24 cellular contexts compared by ENCODE assay signal in genomic region chr20:34951252-34951651, GRCh38. TPM values are rescaled to one million over a fixed set of nuclear protein-coding genes. Genes with fewer than 3 reads are reported as not detected.
DNase-seq lines count a peak whose midpoint lies in the region; ATAC-seq, FAIRE-seq and TF ChIP-seq lines count a peak whose summit lies in the region.
"Had no signal": no experiment of that assay in that cellular context is flagged by ENCODE, and none has a peak within 500 bp of the region (broad histone marks: within the 10 kb centered on the region; RNA-seq: fewer than 3 reads in every experiment).

No MANE protein-coding gene starts in this region.

- H4K20me1 ChIP-seq in GM23338 (replicated peaks; ENCODE audit: insufficient read depth) (no peaks in the 10 kb centered on the region; the same call in 1 of the 2 replicates), GM12878 (ENCODE audit: control insufficient read depth, insufficient read depth) (no peaks in the 10 kb centered on the region)

- TF ChIP-seq CTCF in GM23338 (conservative IDR thresholded peaks at IDR 0.05; ENCODE audit: low read depth in 2 of 2) (no peak), GM12878 (IDR thresholded peaks at IDR 0.05 in 2 of 3, conservative IDR thresholded peaks at IDR 0.05 in 1 of 3; ENCODE audit: control insufficient read depth in 2 of 3, extremely low read depth in 1 of 3, insufficient read depth in 1 of 3, low read depth in 3 of 3, low read length in 3 of 3) (no peak), esophagus muscularis mucosa (IDR thresholded peaks at IDR 0.05) (no peak)

- RAD21 ChIA-PET in GM12878 (lab: Charles Lee; ENCODE audit: unreplicated experiment), result interaction anchor here (1.3 to 2.4 kb wide), 2 partner anchors 75 to 77 kb away, joined by 4 to 6 read pairs; partner anchors contain the start of gene ACSS2

- H3K27ac ChIP-seq in GM23338 (ENCODE audit: low read depth) (0 out of 2 replicates have a peak overlapping the region, but pooled peaks have one; percentile 33), GM12878 (ENCODE audit: control insufficient read depth, insufficient read depth) (no peak overlapping the region), mucosa of rectum (ENCODE audit: low read depth in 2 of 2, low read length in 2 of 2) (peak overlapping the region; percentile 19 to 63), esophagus muscularis mucosa (replicated peaks in 1 of 4) (no peak overlapping the region), caudate nucleus (ENCODE audit: low read depth, low read length) (no peak overlapping the region)
- H3K27ac ChIP-seq: ascending aorta, C4-2B, sigmoid colon, uterus, VCaP had no signal

- 75% methylated on average over 2 of the region's 2 CpGs for WGBS in GM12878 (ENCODE audit: insufficient coverage, insufficient replicate concordance, low lambda C conversion rate, missing lambda C conversion rate)
- WGBS in esophagus muscularis mucosa, result 93% methylated on average over 2 of the region's 2 CpGs

- H3K79me2 ChIP-seq in GM23338 (replicated peaks; ENCODE audit: insufficient read depth) (no peaks in the 10 kb centered on the region), GM12878 (ENCODE audit: control insufficient read depth, insufficient read depth, low read length) (0 out of 2 replicates have a peak, but pooled peaks cover 2% of the 10 kb centered on the region)

- H3K9ac ChIP-seq in GM12878 (ENCODE audit: control insufficient read depth, insufficient read depth, low read length) (no peak overlapping the region), mucosa of rectum (ENCODE audit: low read depth in 1 of 2, low read length in 2 of 2) (no peak overlapping the region)
- H3K9ac ChIP-seq: SK-N-SH had no signal

- SMC1A ChIA-PET in GM12878 (lab: Charles Lee; ENCODE audit: uncharacterized antibody, unreplicated experiment), result interaction anchor here (0.6 to 1.4 kb wide), 5 partner anchors 19 to 132 kb away, joined by 3 to 7 read pairs (median 3); partner anchors contain the start of gene ACSS2

- no peak for TF ChIP-seq EP300 in GM12878 (IDR thresholded peaks at IDR 0.05; ENCODE audit: borderline replicate concordance in 1 of 2, control insufficient read depth in 1 of 2, low read depth in 2 of 2, low read length in 2 of 2)
- no peak for TF ChIP-seq EP300 in esophagus muscularis mucosa (IDR thresholded peaks at IDR 0.05)

- TF ChIP-seq POLR2A in GM12878 (IDR thresholded peaks at IDR 0.05; ENCODE audit: low read depth, low read length), result no peak
- TF ChIP-seq POLR2A in esophagus muscularis mucosa (IDR thresholded peaks at IDR 0.05; ENCODE audit: low read depth), result no peak

- peaks cover 24% of the 10 kb centered on the region for H3K4me1 ChIP-seq in GM23338 (ENCODE audit: insufficient read depth)
- peaks cover 8% of the 10 kb centered on the region for H3K4me1 ChIP-seq in GM12878 (ENCODE audit: control insufficient read depth, insufficient read depth, low read length)
- H3K4me1 ChIP-seq in mucosa of rectum (ENCODE audit: control insufficient read depth in 2 of 2, insufficient read depth in 2 of 2, low read length in 2 of 2), result peaks cover 13 to 19% of the 10 kb centered on the region in 2 donors
- peaks cover 12 to 21% (median 17%) of the 10 kb centered on the region in 4 donors for H3K4me1 ChIP-seq in esophagus muscularis mucosa
- H3K4me1 ChIP-seq: uterus had no signal

- H3K9me3 Mint-ChIP-seq in GM23338, result peaks cover 4% of the 10 kb centered on the region; the same call in 2 of the 3 replicates
- H3K9me3 Mint-ChIP-seq: activated CD4-positive, alpha-beta T cell treated with anti-CD3 and anti-CD28 coated beads, Interleukin-2, amount 10 ng/mL, durations not matched to agents 7 days and 5 days; activated naive CD4-positive, alpha-beta T cell treated with anti-CD3 and anti-CD28 coated beads, Interleukin-2, amount 50 U/mL, for 24 hours; mesothelial cell of epicardium; natural killer cell had no signal

- no peak overlapping the region for H3K4me2 ChIP-seq in GM23338
- H3K4me2 ChIP-seq in GM12878 (ENCODE audit: control insufficient read depth, insufficient read depth), result peak overlapping the region; percentile 44; the same call in 1 of the 2 replicates
- H3K4me2 ChIP-seq: SK-N-SH had no signal

- DNase-seq in GM23338 (ENCODE audit: low spot score) (no peak), NCI-H2081 treated with DMSO at 0.1 percent for 48 hours (lab: John Stamatoyannopoulos, UW) (peak; percentile 17), GM12878 (ENCODE audit: low read depth, low spot score) (no peak), esophagus muscularis mucosa (ENCODE audit: extremely low spot score) (no peak), caudate nucleus (lab: John Stamatoyannopoulos, UW) (no peak), left lobe of liver (ENCODE audit: low spot score) (no peak)
- DNase-seq: activated CD4-positive, alpha-beta T cell treated with anti-CD3 and anti-CD28 coated beads, Interleukin-2, amount 10 ng/mL, durations not matched to agents 7 days and 5 days; activated CD8-positive, alpha-beta memory T cell treated with anti-CD3 and anti-CD28 coated beads, Interleukin-2, amount 10 ng/mL, durations not matched to agents 7 days and 5 days; cerebellar nuclear complex; erythroblast; HCEC 1CT; left colon; MG63; natural killer cell; sigmoid colon; SK-N-SH; uterus had no signal

- peaks cover 28% of the 10 kb centered on the region for H3K4me1 Mint-ChIP-seq in GM23338

- FAIRE-seq in GM12878 (lab: Jason Lieb, UNC), result no peak

- H3K27me3 Mint-ChIP-seq in GM23338 (ENCODE audit: insufficient read depth, low read depth, poor library complexity), result peaks cover 13% of the 10 kb centered on the region
- H3K27me3 Mint-ChIP-seq: activated CD4-positive, alpha-beta T cell treated with anti-CD3 and anti-CD28 coated beads, Interleukin-2, amount 10 ng/mL, durations not matched to agents 7 days and 5 days; activated CD8-positive, alpha-beta memory T cell treated with anti-CD3 and anti-CD28 coated beads, Interleukin-2, amount 10 ng/mL, durations not matched to agents 7 days and 5 days; activated naive CD4-positive, alpha-beta T cell treated with anti-CD3 and anti-CD28 coated beads, Interleukin-2, amount 50 U/mL, for 24 hours had no signal

- H3K36me3 Mint-ChIP-seq in GM23338 (ENCODE audit: low read depth), result 0 out of 3 replicates have a peak, but pooled peaks cover 3% of the 10 kb centered on the region
- H3K36me3 Mint-ChIP-seq: natural killer cell had no signal

- no peaks in the 10 kb centered on the region for H3K27me3 ChIP-seq in GM23338 (ENCODE audit: insufficient read depth)
- H3K27me3 ChIP-seq in GM12878 (replicated peaks in 1 of 2; ENCODE audit: control insufficient read depth in 2 of 2, insufficient read depth in 2 of 2, low read length in 1 of 2), result no peaks in the 10 kb centered on the region
- no peaks in the 10 kb centered on the region for H3K27me3 ChIP-seq in mucosa of rectum (ENCODE audit: control insufficient read depth in 2 of 2, insufficient read depth in 2 of 2, low read length in 2 of 2)
- H3K27me3 ChIP-seq in esophagus muscularis mucosa, result no peaks in the 10 kb centered on the region
- H3K27me3 ChIP-seq: ascending aorta, MG63, sigmoid colon, uterus had no signal

- no TSS peak for BruUV-seq in GM12878 (replicated peaks; lab: Mats Ljungman, UMichigan)

- POLR2A ChIA-PET in GM12878 (lab: Charles Lee), result interaction anchor here (2.0 kb wide), 1 partner anchor 76 kb away, joined by 7 read pairs; the partner anchor contains the start of gene ACSS2

- intact Hi-C loops in GM12878 (cut with micrococcal nuclease; ENCODE audit: unreplicated experiment), result no loop called here
- intact Hi-C loops in esophagus muscularis mucosa (cut with DNase I), result no loop called here

- in situ Hi-C loops in GM12878 (cut with MboI), result no loop called here

- H3K36me3 ChIP-seq in GM23338 (ENCODE audit: insufficient read depth) (peaks cover 5% of the 10 kb centered on the region; the same call in 1 of the 2 replicates), GM12878 (ENCODE audit: control insufficient read depth in 2 of 2, insufficient read depth in 2 of 2, low read length in 1 of 2) (peaks cover 0 to 3% of the 10 kb centered on the region in 2 experiments; a peak in 2 of 4 replicates), mucosa of rectum (ENCODE audit: control insufficient read depth in 2 of 2, insufficient read depth in 2 of 2, low read length in 2 of 2) (no peaks in the 10 kb centered on the region), esophagus muscularis mucosa (peaks cover 0 to 17% (median 10%) of the 10 kb centered on the region in 4 donors)
- H3K36me3 ChIP-seq: uterus had no signal

- TF ChIP-seq RAD21 in GM12878 (IDR thresholded peaks at IDR 0.05; ENCODE audit: insufficient read depth, low read depth, low read length), result no peak

- no peak overlapping the region for H3K4me3 Mint-ChIP-seq in GM23338
- H3K4me3 Mint-ChIP-seq: activated CD4-positive, alpha-beta T cell treated with anti-CD3 and anti-CD28 coated beads, Interleukin-2, amount 10 ng/mL, durations not matched to agents 7 days and 5 days; activated CD8-positive, alpha-beta memory T cell treated with anti-CD3 and anti-CD28 coated beads, Interleukin-2, amount 10 ng/mL, durations not matched to agents 7 days and 5 days; activated naive CD4-positive, alpha-beta T cell treated with anti-CD3 and anti-CD28 coated beads, Interleukin-2, amount 50 U/mL, for 24 hours; mesothelial cell of epicardium; natural killer cell had no signal

- H3K9me3 ChIP-seq in GM12878 (replicated peaks; ENCODE audit: control insufficient read depth, insufficient read depth, low read length) (no peaks in the 10 kb centered on the region), mucosa of rectum (ENCODE audit: control insufficient read depth in 2 of 2, low read length in 2 of 2) (no peaks in the 10 kb centered on the region), esophagus muscularis mucosa (no peaks in the 10 kb centered on the region)
- H3K9me3 ChIP-seq: ascending aorta, MG63, sigmoid colon, SK-N-SH, uterus had no signal

- H3K4me3 ChIP-seq in GM23338 (no peak overlapping the region), GM12878 (no peak overlapping the region), mucosa of rectum (ENCODE audit: low read length in 2 of 2) (no peak overlapping the region), esophagus muscularis mucosa (no peak overlapping the region)
- H3K4me3 ChIP-seq: ascending aorta, MG63, sigmoid colon, uterus had no signal

- CTCF ChIA-PET in GM12878 (lab: Yijun Ruan, JAX), result interaction anchor here (2.7 kb wide), 1 partner anchor 77 kb away, joined by 13 read pairs; the partner anchor contains the start of gene GGT7

- H2AFZ ChIP-seq in GM23338 (no peak overlapping the region), GM12878 (ENCODE audit: control insufficient read depth, low read depth, low read length) (no peak overlapping the region)

- ATAC-seq in GM23338, result no peak
- ATAC-seq in GM12878, result no peak
- no peak for ATAC-seq in HG03139 (IDR thresholded peaks at IDR 0.05; ENCODE audit: unreplicated experiment)
- ATAC-seq in left lobe of liver, result no peak
- ATAC-seq: activated CD8-positive, alpha-beta memory T cell treated with anti-CD3 and anti-CD28 coated beads, Interleukin-2, amount 10 ng/mL, durations not matched to agents 7 days and 5 days; left colon; natural killer cell had no signal

- peaks cover 8% of the 10 kb centered on the region; the same call in 1 of the 2 replicates for H3F3A ChIP-seq in GM23338 (replicated peaks; ENCODE audit: low read depth)

- no peak overlapping the region for H3K27ac Mint-ChIP-seq in GM23338
- H3K27ac Mint-ChIP-seq: activated CD4-positive, alpha-beta T cell treated with anti-CD3 and anti-CD28 coated beads, Interleukin-2, amount 10 ng/mL, durations not matched to agents 7 days and 5 days; activated CD8-positive, alpha-beta memory T cell treated with anti-CD3 and anti-CD28 coated beads, Interleukin-2, amount 10 ng/mL, durations not matched to agents 7 days and 5 days; mesothelial cell of epicardium; natural killer cell had no signal

- no peaks in the 10 kb centered on the region for H3K9me2 ChIP-seq in GM23338 (ENCODE audit: insufficient read depth)
- H3K9me2 ChIP-seq: SK-N-SH had no signal

RNA-seq across cellular contexts. Expression of gene GSS, which starts 4.4 kb away (rescaled TPM):
- 47.5 and 63.3 TPM in 2 replicates for total RNA-seq in GM23338 (2014; rRNA removed; shearing (Covaris generic))
- 31.4 and 34.0 TPM in 2 replicates for polyA plus RNA-seq in GM23338 (2016; fragmentation: Nextera tagmentation; extraction: Ambion mirVana)
- 28.6 and 36.4 TPM in 2 replicates for total RNA-seq in GM12878 (2013; cell fraction: nucleolus; rRNA removed)
- total RNA-seq in GM12878 (2014; rRNA removed), result 76.8 and 89.5 TPM in 2 replicates
- 56.6 and 57.3 TPM in 2 replicates for total RNA-seq in GM12878 (2014; rRNA removed; fragmentation: Illumina TruSeq; extraction: Trizol)
- 62.7 and 66.3 TPM in 2 replicates for total RNA-seq in GM12878 (2021)
- 27.4 TPM for polyA plus RNA-seq in GM12878 (2011; ENCODE audit: low read depth)
- polyA plus RNA-seq in GM12878 (2011; rRNA removed), result 45.7 and 65.8 TPM in 2 replicates
- polyA plus RNA-seq in GM12878 (2011; cell fraction: cytosol; rRNA removed), result 67.0 and 79.0 TPM in 2 replicates
- 81.9 and 92.0 TPM in 2 replicates for polyA plus RNA-seq in GM12878 (2011; cell fraction: nucleus; rRNA removed)
- polyA plus RNA-seq in GM12878 (2012), result 36.8 and 40.4 TPM in 2 replicates
- 49.8 and 69.0 TPM in 2 replicates for polyA plus RNA-seq in GM12878 (2014; fragmentation: Illumina TruSeq; extraction: Trizol)
- 10 to 100 TPM; 12.7 to 39.5 TPM for polyA plus RNA-seq in GM12878 (2014; fragmentation: Nextera tagmentation; extraction: Ambion mirVana)
- polyA plus RNA-seq in GM12878 (2014; rRNA removed), result 78.8 and 79.5 TPM in 2 replicates
- polyA plus RNA-seq in GM12878 (2016; fragmentation: Nextera tagmentation; extraction: Ambion mirVana), result 100 to 1,000 TPM; 106 to 120 TPM
- polyA minus RNA-seq in GM12878 (2011; rRNA and poly(A)+ RNA removed), result 39.4 and 51.5 TPM in 2 replicates
- polyA minus RNA-seq in GM12878 (2011; cell fraction: cytosol; rRNA and poly(A)+ RNA removed), result 16.6 and 16.8 TPM in 2 replicates
- polyA minus RNA-seq in GM12878 (2011; cell fraction: nucleus; rRNA and poly(A)+ RNA removed), result 24.3 and 29.4 TPM in 2 replicates
- total RNA-seq in esophagus muscularis mucosa, result 10 to 100 TPM; 27.7 to 36.1 (median 28.5) TPM
- total RNA-seq in left lobe of liver, result 29.2 TPM

RNA-seq across cellular contexts. Expression of gene MYH7B, which starts 4.4 kb away (rescaled TPM):
- total RNA-seq in GM23338 (2014; rRNA removed; shearing (Covaris generic)), result 0.10 and 0.78 TPM in 2 replicates
- 1.0 and 1.1 TPM in 2 replicates for polyA plus RNA-seq in GM23338 (2016; fragmentation: Nextera tagmentation; extraction: Ambion mirVana)
- total RNA-seq in GM12878 (2013; cell fraction: nucleolus; rRNA removed), result 1.3 and 1.4 TPM in 2 replicates
- under 0.01 TPM in 1 of 2 replicates, not detected in the other for total RNA-seq in GM12878 (2014; rRNA removed)
- total RNA-seq in GM12878 (2014; rRNA removed; fragmentation: Illumina TruSeq; extraction: Trizol), result 0.04 TPM in 1 of 2 replicates, not detected in the other
- total RNA-seq in GM12878 (2021), result 0.13 TPM in 1 of 2 replicates, not detected in the other
- polyA plus RNA-seq in GM12878 (2011; ENCODE audit: low read depth), result 0.55 TPM
- 0.09 and 0.22 TPM in 2 replicates for polyA plus RNA-seq in GM12878 (2011; rRNA removed)
- polyA plus RNA-seq in GM12878 (2011; cell fraction: cytosol; rRNA removed), result 0.09 and 0.12 TPM in 2 replicates
- polyA plus RNA-seq in GM12878 (2011; cell fraction: nucleus; rRNA removed), result 0.69 and 0.98 TPM in 2 replicates
- polyA plus RNA-seq in GM12878 (2012), result 0.43 and 1.1 TPM in 2 replicates
- 0.01 TPM in 1 of 2 replicates, not detected in the other for polyA plus RNA-seq in GM12878 (2014; fragmentation: Illumina TruSeq; extraction: Trizol)
- polyA plus RNA-seq in GM12878 (2014; fragmentation: Nextera tagmentation; extraction: Ambion mirVana), result not detected
- polyA plus RNA-seq in GM12878 (2014; rRNA removed), result 0.20 and 0.37 TPM in 2 replicates
- polyA plus RNA-seq in GM12878 (2016; fragmentation: Nextera tagmentation; extraction: Ambion mirVana), result under 1 TPM; 0.25 to 0.40 TPM
- polyA minus RNA-seq in GM12878 (2011; rRNA and poly(A)+ RNA removed), result 0.15 TPM in 1 of 2 replicates, not detected in the other
- polyA minus RNA-seq in GM12878 (2011; cell fraction: cytosol; rRNA and poly(A)+ RNA removed), result not detected in 2 replicates
- polyA minus RNA-seq in GM12878 (2011; cell fraction: nucleus; rRNA and poly(A)+ RNA removed), result not detected in 2 replicates
- total RNA-seq in esophagus muscularis mucosa, result under 1 TPM; 0.17 to 0.84 (median 0.37) TPM
- total RNA-seq in left lobe of liver, result 0.45 TPM

Comparison
In these comparisons a context has a peak if more than half of its experiments do, and no peak if none do; other contexts are left out.
1. H3K27ac ChIP-seq: peak in GM23338 (single experiment) and mucosa of rectum (2 of 2); none in GM12878 (single experiment), esophagus muscularis mucosa (0 of 4) and caudate nucleus (single experiment).